Comparison of ENCODE assay signal across 1 cellular context in genomic region chr11:70067591-70068341, GRCh38.
TF ChIP-seq lines count a peak whose summit lies in the region.

No MANE protein-coding gene starts in this region.

TF ChIP-seq in H1, 55 proteins besides CTCF, POLR2A, EP300 and RAD21:
- TF ChIP-seq, protein P1, sequence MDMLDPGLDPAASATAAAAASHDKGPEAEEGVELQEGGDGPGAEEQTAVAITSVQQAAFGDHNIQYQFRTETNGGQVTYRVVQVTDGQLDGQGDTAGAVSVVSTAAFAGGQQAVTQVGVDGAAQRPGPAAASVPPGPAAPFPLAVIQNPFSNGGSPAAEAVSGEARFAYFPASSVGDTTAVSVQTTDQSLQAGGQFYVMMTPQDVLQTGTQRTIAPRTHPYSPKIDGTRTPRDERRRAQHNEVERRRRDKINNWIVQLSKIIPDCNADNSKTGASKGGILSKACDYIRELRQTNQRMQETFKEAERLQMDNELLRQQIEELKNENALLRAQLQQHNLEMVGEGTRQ (IDR thresholded peaks at IDR 0.05; ENCODE audit: low read length), result no peak
- TF ChIP-seq BACH1 (IDR thresholded peaks at IDR 0.05; ENCODE audit: low read length), result no peak
- TF ChIP-seq CBX8 (IDR thresholded peaks at IDR 0.05; ENCODE audit: borderline replicate concordance, low read depth, low read length), result no peak
- peak; percentile 24; the same call in 1 of the 2 replicates for TF ChIP-seq EGR1 (IDR thresholded peaks at IDR 0.05; ENCODE audit: borderline replicate concordance, low read depth, low read length)
- TF ChIP-seq SP1 (IDR thresholded peaks at IDR 0.05; ENCODE audit: low read depth, low read length), result peak; percentile 42; the same call in 1 of the 2 replicates
- no peak for TF ChIP-seq CEBPB (IDR thresholded peaks at IDR 0.05; ENCODE audit: low read depth, low read length)
- TF ChIP-seq TAF1 (IDR thresholded peaks at IDR 0.05; ENCODE audit: low read depth, low read length), result no peak
- TF ChIP-seq GTF2F1 (IDR thresholded peaks at IDR 0.05; ENCODE audit: borderline replicate concordance, low read depth, low read length), result no peak
- TF ChIP-seq E2F6 (IDR thresholded peaks at IDR 0.05), result no peak
- 0 out of 2 replicates have a peak, but pooled peaks have one; percentile 4 for TF ChIP-seq KDM1A (IDR thresholded peaks at IDR 0.05; ENCODE audit: borderline replicate concordance, low read length)
- TF ChIP-seq GABPA (IDR thresholded peaks at IDR 0.05; ENCODE audit: borderline replicate concordance, insufficient read depth, low read length), result peak; percentile 15; the same call in 1 of the 2 replicates
- TF ChIP-seq, protein P2, sequence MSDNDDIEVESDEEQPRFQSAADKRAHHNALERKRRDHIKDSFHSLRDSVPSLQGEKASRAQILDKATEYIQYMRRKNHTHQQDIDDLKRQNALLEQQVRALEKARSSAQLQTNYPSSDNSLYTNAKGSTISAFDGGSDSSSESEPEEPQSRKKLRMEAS (IDR thresholded peaks at IDR 0.05), result no peak
- TF ChIP-seq SP2 (IDR thresholded peaks at IDR 0.05; ENCODE audit: low read length), result no peak
- no peak for TF ChIP-seq PHF8 (conservative IDR thresholded peaks at IDR 0.05; ENCODE audit: low read depth, low read length)
- no peak for TF ChIP-seq BCL11A (IDR thresholded peaks at IDR 0.05; ENCODE audit: low read depth in 2 of 2, low read length in 2 of 2)
